Comparison of ENCODE assay signal across 7 cellular contexts in the genomic region with DNA sequence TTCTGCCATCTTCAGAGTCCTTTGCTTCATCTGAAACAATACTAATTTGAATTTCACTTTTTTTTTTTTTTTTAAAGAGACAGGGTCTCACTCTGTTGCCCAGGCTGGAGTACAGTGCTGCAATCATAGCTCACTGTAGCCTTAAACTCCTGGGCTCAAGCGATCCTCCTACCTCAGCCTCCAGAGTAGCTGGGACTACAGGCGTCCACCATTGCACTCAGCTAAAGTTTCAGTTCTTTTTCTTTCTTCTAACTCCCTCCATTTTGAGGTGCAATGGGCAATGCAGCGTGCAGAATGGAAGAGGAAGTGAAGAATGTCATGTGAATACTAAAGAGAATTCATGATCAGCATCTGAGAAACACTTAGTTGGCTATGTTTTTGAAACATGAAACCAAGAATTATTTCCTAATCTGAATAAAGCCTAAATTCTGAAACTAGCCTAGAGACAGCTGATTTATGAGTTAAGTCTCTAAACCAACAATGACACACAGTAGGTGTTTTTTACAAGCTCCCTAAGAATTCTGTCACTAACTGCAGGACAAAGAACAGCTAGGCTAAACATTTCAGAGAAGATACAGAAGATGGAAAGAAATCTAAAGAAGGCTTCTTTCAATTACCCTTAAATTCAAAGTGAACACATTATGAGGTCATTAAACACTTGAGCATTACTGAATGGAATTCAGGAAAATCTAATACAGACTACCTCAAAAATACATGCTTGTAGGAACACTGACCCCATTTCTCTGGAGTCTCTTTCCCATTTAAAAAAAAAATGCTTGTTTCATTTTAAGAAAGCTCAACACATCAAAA. TPM values are rescaled to one million over a fixed set of nuclear protein-coding genes. Genes with fewer than 3 reads are reported as not detected.
DNase-seq lines count a peak whose midpoint lies in the region; ATAC-seq and TF ChIP-seq lines count a peak whose summit lies in the region.

No MANE protein-coding gene starts in this region.

- no peaks in the 10 kb centered on the region for H3K9me3 Mint-ChIP-seq in MCF 10A (ENCODE audit: unreplicated experiment)

- H2AK5ac ChIP-seq in trophoblast cell (ENCODE audit: low read length), result no peak overlapping the region

- no peaks in the 10 kb centered on the region for H3K27me3 Mint-ChIP-seq in MCF 10A (ENCODE audit: insufficient read depth, unreplicated experiment)

- H3K4ac ChIP-seq in trophoblast cell (ENCODE audit: low read depth, low read length), result no peak overlapping the region

- H3K18ac ChIP-seq in trophoblast cell (ENCODE audit: low read length), result no peak overlapping the region

- peaks cover 81% of the 10 kb centered on the region for H3K36me3 Mint-ChIP-seq in MCF 10A (ENCODE audit: insufficient read depth, unreplicated experiment)

- H3K79me1 ChIP-seq in trophoblast cell (ENCODE audit: low read length), result no peaks in the 10 kb centered on the region

- WGBS in trophoblast cell (ENCODE audit: extremely low coverage, insufficient coverage, insufficient read length), result no CpG with 5 or more reads among the region's 3 CpGs

- no peak overlapping the region for H3K27ac Mint-ChIP-seq in MCF 10A (ENCODE audit: low read depth, unreplicated experiment)

- H3K23ac ChIP-seq in trophoblast cell (ENCODE audit: low read length), result no peak overlapping the region

- H3K27ac ChIP-seq in trophoblast cell (ENCODE audit: low read depth, low read length), result no peak overlapping the region

- intact Hi-C loops in MCF 10A (cut with micrococcal nuclease), result no loop called here

- H3K4me1 ChIP-seq in trophoblast cell (ENCODE audit: control insufficient read depth in 1 of 2, insufficient read depth in 2 of 2, low read length in 2 of 2), result no peaks in the 10 kb centered on the region

- no peaks in the 10 kb centered on the region for H3K27me3 ChIP-seq in trophoblast cell (ENCODE audit: insufficient read depth, low read length)

- no peak overlapping the region for H4K8ac ChIP-seq in trophoblast cell (ENCODE audit: low read depth, low read length)

- H3K14ac ChIP-seq in trophoblast cell (ENCODE audit: low read length), result no peak overlapping the region

- no peaks in the 10 kb centered on the region for H3K9me3 ChIP-seq in trophoblast cell (ENCODE audit: insufficient read depth, low read depth, low read length)

- POLR2A ChIA-PET in MCF 10A (lab: Yijun Ruan, JAX), result interaction anchor here (0.7 to 1.6 kb wide), 4 partner anchors 11 to 17 kb away, joined by 3 to 5 read pairs (median 3); no protein-coding TSS in a partner anchor

- H3K9ac ChIP-seq in trophoblast cell (ENCODE audit: low read length), result no peak overlapping the region

- no peak overlapping the region for H2BK5ac ChIP-seq in trophoblast cell (ENCODE audit: low read depth, low read length, poor library complexity)

- no peak overlapping the region for H3K4me3 Mint-ChIP-seq in MCF 10A (ENCODE audit: unreplicated experiment)

- ATAC-seq in GM19043 (IDR thresholded peaks at IDR 0.05; ENCODE audit: low read depth, unreplicated experiment) (peak; percentile 80), HG02870 (IDR thresholded peaks at IDR 0.05; ENCODE audit: unreplicated experiment) (peak; percentile 92)

- CTCF ChIA-PET in MCF 10A (lab: Yijun Ruan, JAX), result interaction anchor here (0.6 to 2.8 kb wide), 11 partner anchors 9 to 725 kb away, joined by 3 to 13 read pairs (median 3); no protein-coding TSS in a partner anchor

- H2AFZ ChIP-seq in trophoblast cell (ENCODE audit: insufficient read depth, low read length, poor library complexity), result no peak overlapping the region

- DNase-seq in SIG-M5 treated with dmso at 0.1 percent for 504 hours (lab: John Stamatoyannopoulos, UW; ENCODE audit: unreplicated experiment), result peak; percentile 64
- peak; percentile 61 for DNase-seq in pons (ENCODE audit: low spot score)
- DNase-seq in HuH-7.5 (ENCODE audit: low spot score), result no peak
- DNase-seq in MCF 10A (ENCODE audit: unreplicated experiment), result no peak
- no peak for DNase-seq in trophoblast cell

- no peak overlapping the region for H4K91ac ChIP-seq in trophoblast cell (ENCODE audit: low read depth, low read length)

- no peak overlapping the region for H3K4me3 ChIP-seq in trophoblast cell (ENCODE audit: low read depth, low read length)

- no peak for TF ChIP-seq CTCF in MCF 10A (IDR thresholded peaks at IDR 0.05; ENCODE audit: unreplicated experiment)

- no peaks in the 10 kb centered on the region for H3K79me2 ChIP-seq in trophoblast cell (ENCODE audit: control insufficient read depth, insufficient read depth, low read length, poor library complexity)

- no TSS peak for BruUV-seq in MCF 10A (replicated peaks; lab: Mats Ljungman, UMichigan)

- H2BK12ac ChIP-seq in trophoblast cell (ENCODE audit: low read length), result no peak overlapping the region

- no peak overlapping the region for H3K4me2 ChIP-seq in trophoblast cell (ENCODE audit: low read length)

- no peaks in the 10 kb centered on the region for H3K4me1 Mint-ChIP-seq in MCF 10A (ENCODE audit: insufficient read depth, unreplicated experiment)

- peaks cover 26 to 38% of the 10 kb centered on the region in 2 experiments for H3K36me3 ChIP-seq in trophoblast cell (ENCODE audit: control insufficient read depth in 1 of 2, insufficient read depth in 2 of 2, low read length in 2 of 2)

- H4K12ac ChIP-seq in trophoblast cell (ENCODE audit: low read depth, low read length), result no peak overlapping the region

- H2BK120ac ChIP-seq in trophoblast cell (ENCODE audit: insufficient read depth, low read length, poor library complexity), result no peak overlapping the region

RNA-seq across cellular contexts. Expression of gene SNN, which starts 21.0 kb away (rescaled TPM):
- total RNA-seq in MCF 10A (2022), result 1.9 and 5.8 TPM in 2 replicates
- polyA plus RNA-seq in trophoblast cell (2013), result 29.9 and 30.4 TPM in 2 replicates

RNA-seq across cellular contexts. Expression of gene TXNDC11, which starts 53.4 kb away (rescaled TPM):
- total RNA-seq in MCF 10A (2022), result 38.2 and 43.7 TPM in 2 replicates
- polyA plus RNA-seq in trophoblast cell (2013), result 27.9 and 29.6 TPM in 2 replicates

Comparison
In these comparisons a context has a peak if more than half of its experiments do, and no peak if none do; other contexts are left out.
1. DNase-seq: peak in SIG-M5 treated with dmso at 0.1 percent for 504 hours (single experiment) and pons (single experiment); none in HuH-7.5 (single experiment), MCF 10A (single experiment) and trophoblast cell (0 of 2).